Comparison of ENCODE assay signal across 8 cellular contexts in genomic region chr1:240946926-240947325, GRCh38.
DNase-seq lines count a peak whose midpoint lies in the region; ATAC-seq and TF ChIP-seq lines count a peak whose summit lies in the region.

No MANE protein-coding gene starts in this region.

- in situ Hi-C loops in gastrocnemius medialis (cut with MboI; ENCODE audit: low sequenced_read_pairs in 4 of 4), result no loop called here

- H3K36me3 ChIP-seq in A673 (ENCODE audit: insufficient read depth, low read length, poor library complexity, severe bottlenecking) (no peaks in the 10 kb centered on the region), SJCRH30 (no peaks in the 10 kb centered on the region), gastrocnemius medialis (no peaks in the 10 kb centered on the region)

- H3K4me1 ChIP-seq in A673 (ENCODE audit: insufficient read depth, low read length, poor library complexity, severe bottlenecking) (no peaks in the 10 kb centered on the region), SJCRH30 (no peaks in the 10 kb centered on the region), gastrocnemius medialis (no peaks in the 10 kb centered on the region)

- peak; percentile 79 for ATAC-seq in HG03139 (IDR thresholded peaks at IDR 0.05; ENCODE audit: unreplicated experiment)
- no peak for ATAC-seq in gastrocnemius medialis

- no peak overlapping the region for H3K27ac Mint-ChIP-seq in glutamatergic neuron (ENCODE audit: unreplicated experiment)
- H3K27ac Mint-ChIP-seq in immature natural killer cell, result no peak overlapping the region

- H3K9me3 ChIP-seq in A673 (ENCODE audit: low read depth, low read length, poor library complexity, severe bottlenecking) (no peaks in the 10 kb centered on the region), SJCRH30 (replicated peaks) (no peaks in the 10 kb centered on the region), gastrocnemius medialis (no peaks in the 10 kb centered on the region)

- H3K4me3 Mint-ChIP-seq in glutamatergic neuron (ENCODE audit: unreplicated experiment), result no peak overlapping the region
- H3K4me3 Mint-ChIP-seq in immature natural killer cell, result no peak overlapping the region

- no TSS peak for BruUV-seq in A673 (replicated peaks; lab: Mats Ljungman, UMichigan)

- intact Hi-C loops in A673 (cut with micrococcal nuclease; ENCODE audit: unreplicated experiment), result loop anchor here (5.0 kb wide), 1 partner anchor 215 kb away; no protein-coding TSS in a partner anchor
- intact Hi-C loops in gastrocnemius medialis (cut with DNase I; ENCODE audit: low total_unique reads), result no loop called here

- H3K36me3 Mint-ChIP-seq in glutamatergic neuron (ENCODE audit: unreplicated experiment) (no peaks in the 10 kb centered on the region), immature natural killer cell (peaks cover 0 to 3% (median 0%) of the 10 kb centered on the region in 3 donors)

- no peak for TF ChIP-seq POLR2A in gastrocnemius medialis (IDR thresholded peaks at IDR 0.05)

- H3K9me3 Mint-ChIP-seq in glutamatergic neuron (ENCODE audit: unreplicated experiment) (peaks cover 2% of the 10 kb centered on the region), immature natural killer cell (peaks cover 0 to 9% (median 0%) of the 10 kb centered on the region in 6 donors)

- H3K27me3 Mint-ChIP-seq in glutamatergic neuron (ENCODE audit: unreplicated experiment) (no peaks in the 10 kb centered on the region), immature natural killer cell (ENCODE audit: low read depth in 3 of 3) (peaks cover 0 to 5% (median 0%) of the 10 kb centered on the region in 3 donors)

- no peak overlapping the region for H3K27ac ChIP-seq in A673 (ENCODE audit: low read depth, low read length, poor library complexity, severe bottlenecking)
- no peak overlapping the region for H3K27ac ChIP-seq in SJCRH30
- no peak overlapping the region for H3K27ac ChIP-seq in gastrocnemius medialis

- H3K4me1 Mint-ChIP-seq in glutamatergic neuron (ENCODE audit: low read depth, unreplicated experiment), result no peaks in the 10 kb centered on the region
- H3K4me1 Mint-ChIP-seq in immature natural killer cell, result no peaks in the 10 kb centered on the region

- no peak overlapping the region for H3K4me3 ChIP-seq in A673 (ENCODE audit: low read depth, low read length, poor library complexity, severe bottlenecking)
- H3K4me3 ChIP-seq in SJCRH30, result no peak overlapping the region
- H3K4me3 ChIP-seq in gastrocnemius medialis, result no peak overlapping the region

- CTCF ChIA-PET in A673 (lab: Charles Lee), result no interaction called here

- POLR2A ChIA-PET in A673 (lab: Charles Lee; ENCODE audit: low non-redundant PET), result no interaction called here

- H3K27me3 ChIP-seq in A673 (replicated peaks; ENCODE audit: insufficient read depth, low read depth, low read length, poor library complexity) (no peaks in the 10 kb centered on the region), SJCRH30 (no peaks in the 10 kb centered on the region), gastrocnemius medialis (no peaks in the 10 kb centered on the region)

- DNase-seq in A673 (ENCODE audit: low spot score) (peak; percentile 12), SJCRH30 (peak; percentile 18 to 61), glutamatergic neuron (peak; percentile 20), immature natural killer cell (no peak), gastrocnemius medialis (no peak)
- no peak for DNase-seq in activated CD4-positive, CD25-positive, alpha-beta regulatory T cell (lab: John Stamatoyannopoulos, UW)

- peak; percentile 33 for TF ChIP-seq CTCF in A673 (conservative IDR thresholded peaks at IDR 0.05; ENCODE audit: low read depth, low read length)
- peak; percentile 35 for TF ChIP-seq CTCF in GM12872 (IDR thresholded peaks at IDR 0.05; ENCODE audit: insufficient read depth, low read depth, low read length)
- TF ChIP-seq CTCF in glutamatergic neuron (IDR thresholded peaks at IDR 0.05; ENCODE audit: partially characterized antibody, unreplicated experiment), result peak; percentile 63
- TF ChIP-seq CTCF in gastrocnemius medialis (IDR thresholded peaks at IDR 0.05 in 4 of 5, conservative IDR thresholded peaks at IDR 0.05 in 1 of 5), result no peak

Comparison
In these comparisons a context has a peak if more than half of its experiments do, and no peak if none do; other contexts are left out.
1. DNase-seq: peak in A673 (single experiment), SJCRH30 (2 of 2) and glutamatergic neuron (single experiment); none in immature natural killer cell (0 of 3), activated CD4-positive, CD25-positive, alpha-beta regulatory T cell (0 of 4) and gastrocnemius medialis (0 of 2).
2. CTCF ChIP-seq: peak in A673 (single experiment), GM12872 (single experiment) and glutamatergic neuron (single experiment); none in gastrocnemius medialis (0 of 5).